In the genomic region with DNA sequence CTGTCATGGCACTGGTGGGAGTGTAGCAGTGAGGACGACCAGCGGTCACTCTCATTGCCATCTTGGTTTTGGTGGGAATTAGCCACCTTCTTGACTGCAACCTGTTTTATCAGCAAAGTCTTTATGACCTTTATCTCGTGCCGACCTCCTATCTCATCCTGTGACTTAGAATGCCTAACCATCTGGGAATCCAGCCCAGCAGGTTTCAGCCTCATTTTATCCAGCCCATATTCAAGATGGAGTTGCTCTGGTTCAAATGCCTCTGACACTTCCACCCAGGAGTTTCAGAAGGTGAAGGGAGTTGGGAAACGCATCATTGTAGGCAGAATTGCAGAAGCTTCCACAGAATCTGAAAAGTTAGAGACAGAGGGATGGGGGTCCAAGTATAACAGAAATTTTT, we compare ENCODE assay signal across 3 cellular contexts.
"Had no signal": no experiment of that assay in that cellular context is flagged by ENCODE, and none has a peak within 500 bp of the region (broad histone marks: within the 10 kb centered on the region; RNA-seq: fewer than 3 reads in every experiment).

No MANE protein-coding gene starts in this region.

- DNase-seq: GDM1, GF-D8 had no signal

- H3K4me3 ChIP-seq: GM12878 had no signal

- ATAC-seq: GM12878 had no signal
